19 cellular contexts compared by ENCODE assay signal in genomic region chr3:61769266-61769665, GRCh38.
DNase-seq lines count a peak whose midpoint lies in the region; ATAC-seq and TF ChIP-seq lines count a peak whose summit lies in the region.
"Had no signal": no experiment of that assay in that cellular context is flagged by ENCODE, and none has a peak within 500 bp of the region (broad histone marks: within the 10 kb centered on the region; RNA-seq: fewer than 3 reads in every experiment).

No MANE protein-coding gene starts in this region.

- H3K4me1 ChIP-seq in breast epithelium = no peaks in the 10 kb centered on the region
- no peaks in the 10 kb centered on the region for H3K4me1 ChIP-seq in colonic mucosa
- peaks cover 3% of the 10 kb centered on the region for H3K4me1 ChIP-seq in mucosa of descending colon (ENCODE audit: low read depth)
- peaks cover 0 to 15% (median 9%) of the 10 kb centered on the region in 4 donors for H3K4me1 ChIP-seq in transverse colon
- H3K4me1 ChIP-seq: BLaER1, Caco-2 had no signal

- H3K27me3 ChIP-seq in breast epithelium (no peaks in the 10 kb centered on the region), colonic mucosa (no peaks in the 10 kb centered on the region), transverse colon (no peaks in the 10 kb centered on the region)
- H3K27me3 ChIP-seq: BLaER1 had no signal

- H3K4me1 Mint-ChIP-seq in MCF 10A (ENCODE audit: insufficient read depth, unreplicated experiment) = peaks cover 54% of the 10 kb centered on the region
- H3K4me1 Mint-ChIP-seq: B cell; CD4-positive, CD25-positive, alpha-beta regulatory T cell had no signal

- no peak for TF ChIP-seq EP300 in transverse colon (IDR thresholded peaks at IDR 0.05; ENCODE audit: low read depth)

- no peak for TF ChIP-seq CTCF in MCF 10A (IDR thresholded peaks at IDR 0.05; ENCODE audit: unreplicated experiment)
- no peak for TF ChIP-seq CTCF in breast epithelium (IDR thresholded peaks at IDR 0.05)
- no peak for TF ChIP-seq CTCF in colonic mucosa (IDR thresholded peaks at IDR 0.05)
- no peak for TF ChIP-seq CTCF in mucosa of descending colon (IDR thresholded peaks at IDR 0.05)
- TF ChIP-seq CTCF in transverse colon (IDR thresholded peaks at IDR 0.05) = no peak

- ATAC-seq in mucosa of descending colon (peak; percentile 37), left cardiac atrium (no peak)
- ATAC-seq: CD8-positive, alpha-beta T cell had no signal

- TF ChIP-seq POLR2A in breast epithelium (IDR thresholded peaks at IDR 0.05) (no peak), transverse colon (IDR thresholded peaks at IDR 0.05) (no peak)

- intact Hi-C loops in MCF 10A (cut with micrococcal nuclease) (no loop called here), breast epithelium (cut with DNase I; ENCODE audit: low total_unique reads) (no loop called here), colonic mucosa (cut with DNase I) (no loop called here), mucosa of descending colon (cut with DNase I, micrococcal nuclease) (no loop called here), transverse colon (cut with DNase I; ENCODE audit: low total_unique reads) (no loop called here), left cardiac atrium (cut with DNase I) (no loop called here)

- no peak overlapping the region for H3K4me3 Mint-ChIP-seq in MCF 10A (ENCODE audit: unreplicated experiment)
- H3K4me3 Mint-ChIP-seq: B cell; CD4-positive, CD25-positive, alpha-beta regulatory T cell; CD8-positive, alpha-beta T cell had no signal

- POLR2A ChIA-PET in MCF 10A (lab: Yijun Ruan, JAX) = interaction anchor here (1.0 kb wide), 1 partner anchor 374 kb away, joined by 4 read pairs; no protein-coding TSS in a partner anchor

- CTCF ChIA-PET in MCF 10A (lab: Yijun Ruan, JAX) = interaction anchor here (0.7 kb wide), 1 partner anchor 186 kb away, joined by 3 read pairs; no protein-coding TSS in a partner anchor

- H3K27me3 Mint-ChIP-seq in MCF 10A (ENCODE audit: insufficient read depth, unreplicated experiment) = no peaks in the 10 kb centered on the region
- H3K27me3 Mint-ChIP-seq: B cell; CD4-positive, CD25-positive, alpha-beta regulatory T cell had no signal

- in situ Hi-C loops in transverse colon (cut with MboI; ENCODE audit: low pct_ligation_motif_present in 1 of 4, low pct_unique_long_range_greater_than_20kb in 1 of 4, low sequenced_read_pairs in 3 of 4) = no loop called here

- no peak for DNase-seq in MCF 10A (ENCODE audit: unreplicated experiment)
- DNase-seq in breast epithelium (ENCODE audit: low spot score in 2 of 2) = no peak
- DNase-seq in colonic mucosa = no peak
- DNase-seq in mucosa of descending colon = no peak
- DNase-seq in transverse colon = no peak
- DNase-seq in activated gamma-delta T cell (lab: John Stamatoyannopoulos, UW) = no peak
- no peak for DNase-seq in effector CD4-positive, alpha-beta T cell
- DNase-seq in left cardiac atrium = no peak
- DNase-seq: Caco-2; CD4-positive, CD25-positive, alpha-beta regulatory T cell; CD8-positive, alpha-beta T cell; DMS153; DND-41; GOT3; H7 had no signal

- no peak overlapping the region for H3K27ac ChIP-seq in breast epithelium
- peak overlapping the region; percentile 19 for H3K27ac ChIP-seq in colonic mucosa
- peak overlapping the region in 3 of 4 donors; percentile 36 to 58 (median 38) for H3K27ac ChIP-seq in transverse colon
- H3K27ac ChIP-seq: 22Rv1, BLaER1, C4-2B had no signal

- H3K27ac Mint-ChIP-seq in MCF 10A (ENCODE audit: low read depth, unreplicated experiment) = peak overlapping the region; percentile 80
- H3K27ac Mint-ChIP-seq: B cell; CD4-positive, CD25-positive, alpha-beta regulatory T cell; CD8-positive, alpha-beta T cell had no signal

- H3K4me3 ChIP-seq in breast epithelium (no peak overlapping the region), colonic mucosa (no peak overlapping the region), mucosa of descending colon (no peak overlapping the region), transverse colon (no peak overlapping the region)
- H3K4me3 ChIP-seq: BLaER1 had no signal

- H3K9me3 Mint-ChIP-seq in MCF 10A (ENCODE audit: unreplicated experiment) = no peaks in the 10 kb centered on the region
- H3K9me3 Mint-ChIP-seq: CD8-positive, alpha-beta T cell had no signal

- H3K36me3 Mint-ChIP-seq in MCF 10A (ENCODE audit: insufficient read depth, unreplicated experiment) = peaks cover 10% of the 10 kb centered on the region
- H3K36me3 Mint-ChIP-seq: CD4-positive, CD25-positive, alpha-beta regulatory T cell; CD8-positive, alpha-beta T cell had no signal

- H3K36me3 ChIP-seq in breast epithelium = no peaks in the 10 kb centered on the region
- H3K36me3 ChIP-seq in colonic mucosa = no peaks in the 10 kb centered on the region
- H3K36me3 ChIP-seq in mucosa of descending colon (ENCODE audit: low read depth) = no peaks in the 10 kb centered on the region
- H3K36me3 ChIP-seq in transverse colon = no peaks in the 10 kb centered on the region
- H3K36me3 ChIP-seq: BLaER1 had no signal

- H3K9ac ChIP-seq in colonic mucosa (ENCODE audit: low read depth in 2 of 2, low read length in 2 of 2) = no peak overlapping the region
- H3K9ac ChIP-seq: BLaER1 had no signal

- 65 to 84% methylated on average over 5 of the region's 5 CpGs for WGBS in transverse colon (ENCODE audit: low coverage in 1 of 2), 2 donors

- no TSS peak for BruUV-seq in MCF 10A (replicated peaks; lab: Mats Ljungman, UMichigan)

- H3K9me3 ChIP-seq in breast epithelium (no peaks in the 10 kb centered on the region), colonic mucosa (no peaks in the 10 kb centered on the region), mucosa of descending colon (no peaks in the 10 kb centered on the region), transverse colon (no peaks in the 10 kb centered on the region)
- H3K9me3 ChIP-seq: BLaER1, Caco-2 had no signal

Comparison
In these comparisons a context has a peak if more than half of its experiments do, and no peak if none do; other contexts are left out.
1. H3K27ac ChIP-seq: peak in colonic mucosa (single experiment) and transverse colon (3 of 4); none in breast epithelium (0 of 2).